21 cellular contexts compared by ENCODE assay signal in genomic region chr4:24260922-24261581, GRCh38.
DNase-seq lines count a peak whose midpoint lies in the region; ATAC-seq, FAIRE-seq and TF ChIP-seq lines count a peak whose summit lies in the region.
"Had no signal": no experiment of that assay in that cellular context is flagged by ENCODE, and none has a peak within 500 bp of the region (broad histone marks: within the 10 kb centered on the region; RNA-seq: fewer than 3 reads in every experiment).

No MANE protein-coding gene starts in this region.

- CTCF ChIA-PET in H1 (lab: Charles Lee; ENCODE audit: partially characterized antibody): interaction anchor here (0.7 to 1.4 kb wide), 3 partner anchors 27 to 88 kb away, joined by 3 read pairs; no protein-coding TSS in a partner anchor

- TF ChIP-seq POLR2A in H1 (IDR thresholded peaks at IDR 0.05; ENCODE audit: control extremely low read depth in 1 of 2, low read depth in 2 of 2, low read length in 2 of 2): no peak
- TF ChIP-seq POLR2A in thyroid gland (IDR thresholded peaks at IDR 0.05): no peak

- no peak overlapping the region for H4K8ac ChIP-seq in H1 (ENCODE audit: extremely low read depth, insufficient read depth, low read length)

- intact Hi-C loops in thyroid gland (cut with DNase I): no loop called here
- intact Hi-C loops in mucosa of descending colon (cut with DNase I, micrococcal nuclease): no loop called here

- H3K18ac ChIP-seq in H1 (ENCODE audit: extremely low read depth, low read length): 0 out of 2 replicates have a peak overlapping the region, but pooled peaks have one; percentile 34

- no peaks in the 10 kb centered on the region for H3K4me1 Mint-ChIP-seq in T-helper 17 cell
- H3K4me1 Mint-ChIP-seq: activated B cell treated with CpG ODN at 0.5 μM for 24 hours; activated CD4-positive, alpha-beta memory T cell treated with anti-CD3 and anti-CD28 coated beads, Interleukin-2, amount 10 ng/mL, durations not matched to agents 7 days and 5 days; B cell had no signal

- no peak overlapping the region for H3K4me3 Mint-ChIP-seq in T-helper 17 cell
- H3K4me3 Mint-ChIP-seq: activated B cell treated with CpG ODN at 0.5 μM for 24 hours; activated CD4-positive, alpha-beta memory T cell treated with anti-CD3 and anti-CD28 coated beads, Interleukin-2, amount 10 ng/mL, durations not matched to agents 7 days and 5 days; B cell had no signal

- no peak for TF ChIP-seq RAD21 in H1 (IDR thresholded peaks at IDR 0.05 in 1 of 2, conservative IDR thresholded peaks at IDR 0.05 in 1 of 2; ENCODE audit: low read depth in 2 of 2, low read length in 2 of 2)

- H3K79me1 ChIP-seq in H1 (ENCODE audit: low read depth, low read length): no peaks in the 10 kb centered on the region

- peaks cover 0 to 19% (median 18%) of the 10 kb centered on the region in 4 experiments; a peak in 5 of 7 replicates for H3K4me1 ChIP-seq in H1 (replicated peaks in 1 of 4; ENCODE audit: control insufficient read depth in 3 of 4, insufficient read depth in 4 of 4, low read length in 3 of 4)
- H3K4me1 ChIP-seq in thyroid gland: peaks cover 19% of the 10 kb centered on the region in 2 donors
- no peaks in the 10 kb centered on the region for H3K4me1 ChIP-seq in mucosa of descending colon (ENCODE audit: low read depth)
- H3K4me1 ChIP-seq: Caco-2, testis had no signal

- H3K4ac ChIP-seq in H1 (replicated peaks; ENCODE audit: insufficient read length, low read depth, low read length): no peak overlapping the region

- H2BK15ac ChIP-seq in H1 (ENCODE audit: low read length): no peak overlapping the region

- H4K20me1 ChIP-seq in H1 (replicated peaks in 1 of 2; ENCODE audit: control insufficient read depth in 1 of 2, insufficient read depth in 2 of 2, low read length in 2 of 2): no peaks in the 10 kb centered on the region

- no peaks in the 10 kb centered on the region for H3K27me3 ChIP-seq in H1 (replicated peaks in 1 of 4; ENCODE audit: control insufficient read depth in 3 of 4, extremely low read depth in 1 of 4, insufficient read depth in 3 of 4, low read length in 3 of 4)
- H3K27me3 ChIP-seq in thyroid gland: no peaks in the 10 kb centered on the region
- H3K27me3 ChIP-seq: esophagus muscularis mucosa, heart left ventricle, testis had no signal

- no peak overlapping the region for H3K56ac ChIP-seq in H1 (replicated peaks; ENCODE audit: insufficient read length, low read depth, low read length)

- H3K27ac Mint-ChIP-seq in T-helper 17 cell: no peak overlapping the region
- H3K27ac Mint-ChIP-seq: activated B cell treated with CpG ODN at 0.5 μM for 24 hours; activated CD4-positive, alpha-beta memory T cell treated with anti-CD3 and anti-CD28 coated beads, Interleukin-2, amount 10 ng/mL, durations not matched to agents 7 days and 5 days; B cell had no signal

- ATAC-seq in mucosa of descending colon (no peak), T-helper 17 cell (no peak)
- ATAC-seq: heart left ventricle, K562 had no signal

- no peak overlapping the region for H3K14ac ChIP-seq in H1 (ENCODE audit: insufficient read length)

- H3K27ac ChIP-seq in H1 (ENCODE audit: low read depth, low read length): no peak overlapping the region
- H3K27ac ChIP-seq in thyroid gland: peak overlapping the region; percentile 10 to 80 (median 78)
- H3K27ac ChIP-seq: esophagus muscularis mucosa, heart left ventricle, testis had no signal

- peak overlapping the region; percentile 31 for H2BK120ac ChIP-seq in H1 (replicated peaks; ENCODE audit: low read depth, low read length)

- no peak for TF ChIP-seq CTCF in H1 (IDR thresholded peaks at IDR 0.05; ENCODE audit: control extremely low read depth in 1 of 3, insufficient read depth in 1 of 3, low read depth in 1 of 3, low read length in 3 of 3)
- no peak for TF ChIP-seq CTCF in thyroid gland (IDR thresholded peaks at IDR 0.05)
- no peak for TF ChIP-seq CTCF in mucosa of descending colon (IDR thresholded peaks at IDR 0.05)

- H3K9ac ChIP-seq in H1 (replicated peaks in 1 of 4; ENCODE audit: extremely low read depth in 1 of 4, low read depth in 3 of 4, low read length in 3 of 4): no peak overlapping the region

- no peaks in the 10 kb centered on the region for H3K36me3 Mint-ChIP-seq in T-helper 17 cell (ENCODE audit: low read depth)

- H3K79me2 ChIP-seq in H1 (ENCODE audit: control insufficient read depth in 1 of 2, insufficient read depth in 2 of 2, low read length in 2 of 2): no peaks in the 10 kb centered on the region

- H2BK20ac ChIP-seq in H1 (ENCODE audit: low read length): no peak overlapping the region

- H3K4me3 ChIP-seq in H1 (ENCODE audit: extremely low read depth in 1 of 4, insufficient read depth in 2 of 4, low read depth in 3 of 4, low read length in 4 of 4) (no peak overlapping the region), thyroid gland (replicated peaks in 1 of 3) (no peak overlapping the region), mucosa of descending colon (no peak overlapping the region)
- H3K4me3 ChIP-seq: heart left ventricle, K562, testis had no signal

- H3K36me3 ChIP-seq in H1 (ENCODE audit: control insufficient read depth in 2 of 4, insufficient read depth in 4 of 4, low read length in 3 of 4): no peaks in the 10 kb centered on the region
- H3K36me3 ChIP-seq in thyroid gland: no peaks in the 10 kb centered on the region
- H3K36me3 ChIP-seq in mucosa of descending colon (ENCODE audit: low read depth): no peaks in the 10 kb centered on the region
- H3K36me3 ChIP-seq: esophagus muscularis mucosa, heart left ventricle had no signal

- H3K9me3 ChIP-seq in H1 (ENCODE audit: insufficient read depth in 2 of 2, low read depth in 1 of 2, low read length in 1 of 2) (no peaks in the 10 kb centered on the region), thyroid gland (no peaks in the 10 kb centered on the region), mucosa of descending colon (no peaks in the 10 kb centered on the region), T-helper 17 cell (ENCODE audit: control insufficient read depth, low read length, poor library complexity, severe bottlenecking) (no peaks in the 10 kb centered on the region)
- H3K9me3 ChIP-seq: Caco-2, esophagus muscularis mucosa, heart left ventricle, testis had no signal

- H2AK5ac ChIP-seq in H1 (ENCODE audit: low read depth, low read length): no peak overlapping the region

- H3K23ac ChIP-seq in H1 (ENCODE audit: insufficient read length): no peak overlapping the region

- 0 out of 4 replicates have a peak overlapping the region, but pooled peaks of 1 of the 2 experiments have one; percentile 2 for H3K4me2 ChIP-seq in H1 (ENCODE audit: insufficient read depth in 1 of 2, low read depth in 2 of 2, low read length in 2 of 2)

- H3K23me2 ChIP-seq in H1 (ENCODE audit: low read depth, low read length): no peaks in the 10 kb centered on the region

- POLR2A ChIA-PET in H1 (lab: Charles Lee; ENCODE audit: partially characterized antibody): interaction anchor here (0.6 kb wide), 1 partner anchor 26 kb away, joined by 3 read pairs; no protein-coding TSS in a partner anchor

- no peak overlapping the region for H4K5ac ChIP-seq in H1 (ENCODE audit: insufficient read length, low read depth, low read length)

- peaks cover 2% of the 10 kb centered on the region for H3K27me3 Mint-ChIP-seq in T-helper 17 cell
- H3K27me3 Mint-ChIP-seq: activated B cell treated with CpG ODN at 0.5 μM for 24 hours; activated CD4-positive, alpha-beta memory T cell treated with anti-CD3 and anti-CD28 coated beads, Interleukin-2, amount 10 ng/mL, durations not matched to agents 7 days and 5 days; B cell had no signal

- WGBS in H1 (ENCODE audit: extremely low coverage in 1 of 2, insufficient coverage in 1 of 2, insufficient read length in 1 of 2, insufficient replicate concordance in 2 of 2, low coverage in 1 of 2, low lambda C conversion rate in 2 of 2, missing lambda C conversion rate in 1 of 2), 2 experiments: 87% methylated on average over 5 of the region's 5 CpGs; no CpG with 5 or more reads in 1 of the 2 experiments
- WGBS in thyroid gland, 2 donors: 82 to 84% methylated on average over 5 of the region's 5 CpGs

- no peak overlapping the region for H2BK5ac ChIP-seq in H1 (ENCODE audit: low read depth, low read length)

- peak; percentile 13 for FAIRE-seq in H1 (lab: Jason Lieb, UNC)
- FAIRE-seq: K562 had no signal

- no peak for TF ChIP-seq EP300 in H1 (IDR thresholded peaks at IDR 0.05; ENCODE audit: borderline replicate concordance in 1 of 2, low read depth in 2 of 2, low read length in 2 of 2)

- H2AFZ ChIP-seq in H1 (ENCODE audit: low read length): no peak overlapping the region

- DNase-seq in MV-4-11 (lab: John Stamatoyannopoulos, UW) (peak; percentile 11), H1 (ENCODE audit: low read depth in 1 of 2, low spot score in 2 of 2) (no peak), myocyte (ENCODE audit: low read depth) (peak; percentile 39), thyroid gland (peak; percentile 9 to 13), ureter (ENCODE audit: low spot score) (no peak), mucosa of descending colon (no peak), T-helper 17 cell (no peak)
- DNase-seq: activated B cell treated with CpG ODN at 0.5 μM for 24 hours; activated CD4-positive, alpha-beta memory T cell treated with anti-CD3 and anti-CD28 coated beads, Interleukin-2, amount 10 ng/mL, durations not matched to agents 7 days and 5 days; activated naive CD4-positive, alpha-beta T cell; Caco-2; effector CD8-positive, alpha-beta T cell; heart left ventricle; mesendoderm; NCI-H2029 treated with DMSO at 0.1 percent for 48 hours; SIG-M5; T-helper 2 cell; testis had no signal

- H4K91ac ChIP-seq in H1 (replicated peaks; ENCODE audit: insufficient read length, low read length): peak overlapping the region; percentile 58

- no peak overlapping the region; the same call in 1 of the 2 replicates for H2BK12ac ChIP-seq in H1 (ENCODE audit: low read depth, low read length)

TF ChIP-seq in H1, 55 proteins besides CTCF, POLR2A, EP300 and RAD21 (continues in another document):
- TF ChIP-seq TAF7 (optimal IDR thresholded peaks at IDR 0.05; ENCODE audit: borderline replicate concordance, low read depth, low read length) (no peak), SP4 (IDR thresholded peaks at IDR 0.05; ENCODE audit: low read length) (no peak), SIN3A (conservative IDR thresholded peaks at IDR 0.05 in 1 of 2, IDR thresholded peaks at IDR 0.05 in 1 of 2; ENCODE audit: low read depth in 1 of 2, low read length in 2 of 2) (no peak), CTBP2 (IDR thresholded peaks at IDR 0.05; ENCODE audit: borderline replicate concordance, insufficient read depth, insufficient read length, low read length) (no peak), EGR1 (IDR thresholded peaks at IDR 0.05; ENCODE audit: borderline replicate concordance, low read depth, low read length) (no peak), CREB1 (IDR thresholded peaks at IDR 0.05) (no peak), E2F6 (IDR thresholded peaks at IDR 0.05) (no peak), NANOG (IDR thresholded peaks at IDR 0.05; ENCODE audit: insufficient read depth, low read depth, low read length, poor library complexity, severe bottlenecking) (no peak), CHD1 (IDR thresholded peaks at IDR 0.05; ENCODE audit: low read depth, low read length) (no peak)

Comparison
In these comparisons a context has a peak if more than half of its experiments do, and no peak if none do; other contexts are left out.
1. DNase-seq: peak in MV-4-11 (single experiment), myocyte (single experiment) and thyroid gland (2 of 2); none in H1 (0 of 2), ureter (single experiment), mucosa of descending colon (0 of 3) and T-helper 17 cell (0 of 3).